Comparison of ENCODE assay signal across 8 cellular contexts in genomic region chr13:41059896-41060722, GRCh38. TPM values are rescaled to one million over a fixed set of nuclear protein-coding genes. Genes with fewer than 3 reads are reported as not detected.
DNase-seq lines count a peak whose midpoint lies in the region; ATAC-seq and TF ChIP-seq lines count a peak whose summit lies in the region.

No MANE protein-coding gene starts in this region.

- peak overlapping the region; percentile 40 for H2AFZ ChIP-seq in fibroblast of lung (ENCODE audit: low read length)

- peaks cover 0 to 70% (median 0%) of the 10 kb centered on the region in 4 donors for H3K4me1 ChIP-seq in Peyer's patch
- peaks cover 17% of the 10 kb centered on the region for H3K4me1 ChIP-seq in fibroblast of lung (ENCODE audit: control insufficient read depth, extremely low read depth, insufficient read depth, low read length)

- no peaks in the 10 kb centered on the region for H3K9me3 ChIP-seq in Peyer's patch
- H3K9me3 ChIP-seq in fibroblast of lung (ENCODE audit: control insufficient read depth, insufficient read depth, low read depth, low read length) = no peaks in the 10 kb centered on the region

- H3K4me1 Mint-ChIP-seq in naive thymus-derived CD8-positive, alpha-beta T cell = peaks cover 25 to 75% (median 67%) of the 10 kb centered on the region in 4 donors
- H3K4me1 Mint-ChIP-seq in stimulated activated memory B cell treated with anti-CD40 and anti-IgM and Interleukin-4, amounts not matched to agents 10 μg/mL and 1 μg/mL and 100 μg/mL, for 72 hours = peaks cover 61% of the 10 kb centered on the region

- peak in 5 of 6 experiments; percentile 10 to 43 (median 25) for TF ChIP-seq CTCF in Peyer's patch (IDR thresholded peaks at IDR 0.05)
- peak; percentile 16 to 26 for TF ChIP-seq CTCF in fibroblast of lung (conservative IDR thresholded peaks at IDR 0.05 in 1 of 2, IDR thresholded peaks at IDR 0.05 in 1 of 2; ENCODE audit: low read depth in 1 of 2, low read length in 2 of 2)

- no peaks in the 10 kb centered on the region for H3K27me3 ChIP-seq in Peyer's patch
- H3K27me3 ChIP-seq in fibroblast of lung (ENCODE audit: control insufficient read depth, insufficient read depth, low read length) = no peaks in the 10 kb centered on the region

- POLR2A ChIA-PET in naive thymus-derived CD8-positive, alpha-beta T cell (lab: Charles Lee) = interaction anchor here (0.8 to 4.4 kb wide), 27 partner anchors 21 to 402 kb away, joined by 3 to 51 read pairs (median 4); partner anchors contain the start of genes ELF1 and MTRF1

- peak overlapping the region; percentile 68 to 94 (median 78) for H3K4me3 ChIP-seq in Peyer's patch
- H3K4me3 ChIP-seq in fibroblast of lung (replicated peaks in 1 of 4; ENCODE audit: control extremely low read depth in 1 of 4, insufficient read depth in 1 of 4, low read depth in 3 of 4, low read length in 4 of 4) = peak overlapping the region; percentile 84 to 93 (median 88)

- TF ChIP-seq POLR2A in Peyer's patch (IDR thresholded peaks at IDR 0.05) = peak; percentile 21 to 75

- peak overlapping the region; percentile 98 to 100 (median 99) for H3K27ac Mint-ChIP-seq in naive thymus-derived CD8-positive, alpha-beta T cell
- H3K27ac Mint-ChIP-seq in stimulated activated memory B cell treated with anti-CD40 and anti-IgM and Interleukin-4, amounts not matched to agents 10 μg/mL and 1 μg/mL and 100 μg/mL, for 72 hours = peak overlapping the region; percentile 100

- peaks cover 0 to 13% (median 0%) of the 10 kb centered on the region in 5 donors for H3K27me3 Mint-ChIP-seq in naive thymus-derived CD8-positive, alpha-beta T cell
- H3K27me3 Mint-ChIP-seq in stimulated activated memory B cell treated with anti-CD40 and anti-IgM and Interleukin-4, amounts not matched to agents 10 μg/mL and 1 μg/mL and 100 μg/mL, for 72 hours = no peaks in the 10 kb centered on the region

- H3K4me3 Mint-ChIP-seq in naive thymus-derived CD8-positive, alpha-beta T cell = peak overlapping the region; percentile 95 to 100 (median 100)
- peak overlapping the region; percentile 98 for H3K4me3 Mint-ChIP-seq in stimulated activated memory B cell treated with anti-CD40 and anti-IgM and Interleukin-4, amounts not matched to agents 10 μg/mL and 1 μg/mL and 100 μg/mL, for 72 hours

- H3K4me2 ChIP-seq in fibroblast of lung (ENCODE audit: extremely low read depth, insufficient read depth, low read length) = peak overlapping the region; percentile 95

- peak; percentile 30 for DNase-seq in DMS114 treated with DMSO at 0.1 percent for 48 hours (lab: John Stamatoyannopoulos, UW; ENCODE audit: unreplicated experiment)
- peak; percentile 67 for DNase-seq in HuH-7.5 (ENCODE audit: low spot score)
- peak; percentile 84 to 96 (median 95) for DNase-seq in Peyer's patch
- peak; percentile 48 for DNase-seq in activated T-helper 1 cell treated with Interleukin-2 at 50 U/mL for 16 hours (ENCODE audit: low read depth)
- peak; percentile 90 to 91 for DNase-seq in fibroblast of lung (ENCODE audit: low read depth in 2 of 2)
- peak in 7 of 10 donors; percentile 40 to 81 (median 60) for DNase-seq in naive thymus-derived CD8-positive, alpha-beta T cell

- H3K79me2 ChIP-seq in fibroblast of lung (ENCODE audit: control insufficient read depth, insufficient read depth, low read length) = peaks cover 71% of the 10 kb centered on the region

- H3K36me3 ChIP-seq in Peyer's patch = no peaks in the 10 kb centered on the region
- H3K36me3 ChIP-seq in fibroblast of lung (ENCODE audit: control insufficient read depth, insufficient read depth, low read length) = no peaks in the 10 kb centered on the region

- peak; percentile 43 for ATAC-seq in GM21447 (IDR thresholded peaks at IDR 0.05; ENCODE audit: unreplicated experiment)
- peak; percentile 42 to 43 for ATAC-seq in naive thymus-derived CD8-positive, alpha-beta T cell
- peak; percentile 72 for ATAC-seq in stimulated activated memory B cell treated with anti-CD40 and anti-IgM and Interleukin-4, amounts not matched to agents 10 μg/mL and 1 μg/mL and 100 μg/mL, for 72 hours

- H3K27ac ChIP-seq in Peyer's patch = peak overlapping the region; percentile 90 to 99 (median 95)
- H3K27ac ChIP-seq in fibroblast of lung (ENCODE audit: insufficient read depth, low read length) = peak overlapping the region; percentile 99

- H3K9me3 Mint-ChIP-seq in naive thymus-derived CD8-positive, alpha-beta T cell = peaks cover 0 to 10% (median 0%) of the 10 kb centered on the region in 9 donors
- H3K9me3 Mint-ChIP-seq in stimulated activated memory B cell treated with anti-CD40 and anti-IgM and Interleukin-4, amounts not matched to agents 10 μg/mL and 1 μg/mL and 100 μg/mL, for 72 hours = no peaks in the 10 kb centered on the region

- peak overlapping the region; percentile 93 for H3K9ac ChIP-seq in fibroblast of lung (ENCODE audit: insufficient read depth, low read length)

- no peaks in the 10 kb centered on the region for H4K20me1 ChIP-seq in fibroblast of lung (ENCODE audit: control insufficient read depth, extremely low read depth, insufficient read depth, low read length)

- H3K36me3 Mint-ChIP-seq in naive thymus-derived CD8-positive, alpha-beta T cell = peaks cover 0 to 9% (median 6%) of the 10 kb centered on the region in 3 donors
- H3K36me3 Mint-ChIP-seq in stimulated activated memory B cell treated with anti-CD40 and anti-IgM and Interleukin-4, amounts not matched to agents 10 μg/mL and 1 μg/mL and 100 μg/mL, for 72 hours = peaks cover 16% of the 10 kb centered on the region

RNA-seq across cellular contexts. Expression of gene WBP4, which starts 1.2 kb away (rescaled TPM):
- total RNA-seq in Peyer's patch (10 to 100 TPM in 1 of 4 donors, 1 to 10 TPM in 3; 8.4 to 13.2 (median 8.6) TPM), fibroblast of lung (12.6 and 13.7 TPM in 2 replicates)
- 17.7 and 18.2 TPM in 2 replicates for polyA plus RNA-seq in fibroblast of lung
- 15.3 and 16.6 TPM in 2 replicates for polyA plus RNA-seq in fibroblast of lung (2012)
- 0.33 and 0.82 TPM in 2 replicates for polyA minus RNA-seq in fibroblast of lung (ENCODE audit: low replicate concordance)
- 1 to 10 TPM; 8.8 to 9.0 TPM for total RNA-seq in naive thymus-derived CD8-positive, alpha-beta T cell
- 1 to 10 TPM; 3.7 to 4.9 (median 3.9) TPM for polyA plus RNA-seq in naive thymus-derived CD8-positive, alpha-beta T cell

RNA-seq across cellular contexts. Expression of gene ELF1, which starts 41.0 kb away (rescaled TPM):
- total RNA-seq in Peyer's patch (100 to 1,000 TPM in 2 of 4 donors, 10 to 100 TPM in 2; 77.7 to 145 (median 106) TPM), fibroblast of lung (34.7 and 38.5 TPM in 2 replicates)
- 31.5 and 41.0 TPM in 2 replicates for polyA plus RNA-seq in fibroblast of lung
- 21.1 and 29.2 TPM in 2 replicates for polyA plus RNA-seq in fibroblast of lung (2012)
- 8.5 and 25.1 TPM in 2 replicates for polyA minus RNA-seq in fibroblast of lung (ENCODE audit: low replicate concordance)
- total RNA-seq in naive thymus-derived CD8-positive, alpha-beta T cell = 100 to 1,000 TPM; 184 to 200 TPM
- polyA plus RNA-seq in naive thymus-derived CD8-positive, alpha-beta T cell = 100 to 1,000 TPM; 127 to 155 (median 130) TPM

Comparison
In these comparisons a context has a peak if more than half of its experiments do, and no peak if none do; other contexts are left out.
1. Peak in every context shown above with its lines: DNase-seq, ATAC-seq, H3K4me3 ChIP-seq and H3K27ac ChIP-seq.
2. DNase-seq: peak in every context shown above with its lines; median percentile 95 in Peyer's patch; 90 in fibroblast of lung; 67 in HuH-7.5; 60 in naive thymus-derived CD8-positive, alpha-beta T cell; 48 in activated T-helper 1 cell treated with Interleukin-2 at 50 U/mL for 16 hours; 30 in DMS114 treated with DMSO at 0.1 percent for 48 hours.